In the genomic region with DNA sequence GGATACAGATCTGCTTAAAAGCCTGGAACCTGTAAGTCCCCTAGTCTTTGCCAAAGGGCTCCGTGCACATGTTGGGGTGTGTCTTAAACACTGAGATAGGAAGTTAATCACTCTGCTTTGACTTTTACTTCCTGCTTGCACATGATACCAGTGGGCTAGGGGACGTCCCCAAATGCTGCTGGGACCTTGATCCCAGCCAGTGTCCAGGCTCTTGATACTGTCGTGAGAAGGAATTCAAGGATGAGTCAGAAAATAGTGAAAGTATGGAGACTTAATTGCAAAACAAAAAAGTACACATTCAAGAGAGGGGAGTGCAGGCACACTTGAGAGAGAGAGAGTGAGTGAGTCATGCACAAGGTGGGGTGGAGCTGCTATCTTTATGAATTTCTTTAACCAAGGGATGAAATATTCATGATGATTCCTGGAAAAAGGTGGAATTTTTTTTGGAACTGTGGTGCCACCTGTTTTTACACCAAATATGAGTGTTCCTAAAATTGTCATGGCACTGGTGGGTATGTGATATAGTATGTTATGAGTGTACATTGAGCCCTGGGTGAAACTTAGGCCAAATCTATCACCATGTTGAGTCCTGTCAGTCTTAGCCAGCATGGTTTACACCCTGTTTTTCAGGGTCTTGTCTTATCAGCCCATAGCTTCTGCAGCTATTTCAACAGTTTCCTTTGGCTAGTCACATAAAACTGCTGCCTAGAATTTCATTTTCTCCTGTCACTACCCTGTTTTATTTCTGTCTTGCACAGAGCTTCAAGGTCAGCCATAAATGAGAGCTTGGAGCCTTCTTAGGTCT, we compare ENCODE assay signal across 9 cellular contexts.
DNase-seq lines count a peak whose midpoint lies in the region; ATAC-seq and TF ChIP-seq lines count a peak whose summit lies in the region.
"Had no signal": no experiment of that assay in that cellular context is flagged by ENCODE, and none has a peak within 500 bp of the region (broad histone marks: within the 10 kb centered on the region; RNA-seq: fewer than 3 reads in every experiment).

No MANE protein-coding gene starts in this region.

- no peaks in the 10 kb centered on the region for H3K27me3 Mint-ChIP-seq in activated CD8-positive, alpha-beta T cell treated with anti-CD3 and anti-CD28 coated beads, Interleukin-2, amount 10 ng/mL, durations not matched to agents 7 days and 5 days (ENCODE audit: low read depth)

- H3K4me1 ChIP-seq in lung (ENCODE audit: control insufficient read depth in 2 of 2, insufficient read depth in 2 of 2, low read length in 2 of 2), result no peaks in the 10 kb centered on the region
- H3K4me1 ChIP-seq: body of pancreas had no signal

- H3K4me3 Mint-ChIP-seq in activated CD8-positive, alpha-beta T cell treated with anti-CD3 and anti-CD28 coated beads, Interleukin-2, amount 10 ng/mL, durations not matched to agents 7 days and 5 days, result no peak overlapping the region

- CTCF ChIA-PET in activated CD8-positive, alpha-beta T cell treated with anti-CD3 and anti-CD28 coated beads, Interleukin-2, amount 10 ng/mL, durations not matched to agents 7 days and 5 days (lab: Charles Lee), result interaction anchor here (1.5 to 1.9 kb wide), 2 partner anchors 34 to 129 kb away, joined by 4 to 5 read pairs; no protein-coding TSS in a partner anchor

- TF ChIP-seq CTCF in lung (IDR thresholded peaks at IDR 0.05; ENCODE audit: control extremely low read depth, extremely low read depth), result no peak

- DNase-seq in CD1c-positive myeloid dendritic cell (ENCODE audit: extremely low spot score), result peak; percentile 37
- peak; percentile 78 for DNase-seq in LHCN-M2 (ENCODE audit: low read depth)
- DNase-seq in astrocyte of the hippocampus (ENCODE audit: low read depth, low spot score), result peak; percentile 59
- peak; percentile 31 for DNase-seq in lung (ENCODE audit: low spot score)
- DNase-seq in middle frontal gyrus (ENCODE audit: extremely low spot score, low spot score), result no peak
- DNase-seq in NCI-H2107 (lab: John Stamatoyannopoulos, UW), result no peak
- DNase-seq in activated CD8-positive, alpha-beta T cell treated with anti-CD3 and anti-CD28 coated beads, Interleukin-2, amount 10 ng/mL, durations not matched to agents 7 days and 5 days, result no peak

- peak; percentile 87 for ATAC-seq in lung (ENCODE audit: insufficient read depth, low FRiP score)
- ATAC-seq in activated CD8-positive, alpha-beta T cell treated with anti-CD3 and anti-CD28 coated beads, Interleukin-2, amount 10 ng/mL, durations not matched to agents 7 days and 5 days, result no peak
- ATAC-seq in HG03045 (IDR thresholded peaks at IDR 0.05; ENCODE audit: unreplicated experiment), result no peak
- ATAC-seq: body of pancreas had no signal

- POLR2A ChIA-PET in activated CD8-positive, alpha-beta T cell treated with anti-CD3 and anti-CD28 coated beads, Interleukin-2, amount 10 ng/mL, durations not matched to agents 7 days and 5 days (lab: Charles Lee), result no interaction called here

- H3K36me3 ChIP-seq in lung (ENCODE audit: control insufficient read depth in 2 of 2, insufficient read depth in 2 of 2, low read length in 2 of 2), result peaks cover 0 to 1% of the 10 kb centered on the region in 2 donors

- no peaks in the 10 kb centered on the region for H3K27me3 ChIP-seq in lung (ENCODE audit: control insufficient read depth, insufficient read depth)
- H3K27me3 ChIP-seq: body of pancreas had no signal

- H3K4me1 Mint-ChIP-seq in activated CD8-positive, alpha-beta T cell treated with anti-CD3 and anti-CD28 coated beads, Interleukin-2, amount 10 ng/mL, durations not matched to agents 7 days and 5 days (ENCODE audit: low read depth), result peaks cover 2% of the 10 kb centered on the region

- no peak overlapping the region for H3K27ac Mint-ChIP-seq in activated CD8-positive, alpha-beta T cell treated with anti-CD3 and anti-CD28 coated beads, Interleukin-2, amount 10 ng/mL, durations not matched to agents 7 days and 5 days

- peaks cover 0 to 5% of the 10 kb centered on the region in 2 donors for H3K9me3 ChIP-seq in lung (ENCODE audit: control insufficient read depth in 2 of 2, insufficient read depth in 1 of 2, low read length in 1 of 2)
- H3K9me3 ChIP-seq: body of pancreas had no signal

- H3K9me3 Mint-ChIP-seq in activated CD8-positive, alpha-beta T cell treated with anti-CD3 and anti-CD28 coated beads, Interleukin-2, amount 10 ng/mL, durations not matched to agents 7 days and 5 days (ENCODE audit: insufficient read depth), result peaks cover 4% of the 10 kb centered on the region

- peak overlapping the region in 1 of 2 donors; percentile 3 for H3K27ac ChIP-seq in lung (ENCODE audit: low read depth in 1 of 2, low read length in 1 of 2)
- H3K27ac ChIP-seq: body of pancreas had no signal

- WGBS in lung, 2 donors, result 40 to 59% methylated on average over 3 of the region's 3 CpGs

- H3K4me3 ChIP-seq in lung, result no peak overlapping the region
- H3K4me3 ChIP-seq: body of pancreas had no signal

- peaks cover 16% of the 10 kb centered on the region for H3K36me3 Mint-ChIP-seq in activated CD8-positive, alpha-beta T cell treated with anti-CD3 and anti-CD28 coated beads, Interleukin-2, amount 10 ng/mL, durations not matched to agents 7 days and 5 days (ENCODE audit: low read depth)

Comparison
In these comparisons a context has a peak if more than half of its experiments do, and no peak if none do; other contexts are left out.
1. DNase-seq: peak in CD1c-positive myeloid dendritic cell (single experiment), LHCN-M2 (single experiment), astrocyte of the hippocampus (single experiment) and lung (single experiment); none in middle frontal gyrus (single experiment), NCI-H2107 (single experiment) and activated CD8-positive, alpha-beta T cell treated with anti-CD3 and anti-CD28 coated beads, Interleukin-2, amount 10 ng/mL, durations not matched to agents 7 days and 5 days (single experiment).